ENCODE assay signal across 8 cellular contexts in the genomic region with DNA sequence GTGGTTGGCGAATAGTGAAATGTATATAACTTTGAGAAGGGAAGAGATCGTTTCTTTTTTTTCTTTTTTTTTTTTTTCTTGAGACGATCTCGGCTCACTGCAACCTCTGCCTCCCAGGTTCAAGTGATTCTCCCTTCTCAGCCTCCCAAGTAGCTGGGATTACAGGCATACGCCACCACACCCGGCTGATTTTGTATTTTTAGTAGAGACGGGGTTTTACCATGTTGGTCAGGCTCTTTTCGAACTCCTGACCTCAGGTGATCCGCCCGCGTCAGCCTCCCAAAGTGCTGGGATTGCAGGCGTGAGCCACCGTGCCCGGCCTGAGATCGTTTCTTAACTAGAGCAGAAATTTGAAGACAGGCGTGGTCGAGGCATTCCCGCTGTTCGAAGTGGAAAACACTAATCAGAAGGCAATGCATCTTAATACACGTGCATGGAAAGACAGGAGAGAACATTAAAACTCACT. TPM values are rescaled to one million over a fixed set of nuclear protein-coding genes. Genes with fewer than 3 reads are reported as not detected.
DNase-seq lines count a peak whose midpoint lies in the region; ATAC-seq, FAIRE-seq and TF ChIP-seq lines count a peak whose summit lies in the region.
"Not testable (repeated sequence)": the region's sequence is repeated elsewhere in the genome, so short reads cannot be mapped to it uniquely, and the experiment has no call there.

No MANE protein-coding gene starts in this region.

- H2AFZ ChIP-seq in H1 (ENCODE audit: low read length) = not testable (repeated sequence)

- 83% methylated on average over 17 of the region's 20 CpGs; no CpG with 5 or more reads in 1 of the 2 experiments for WGBS in H1 (ENCODE audit: extremely low coverage in 1 of 2, insufficient coverage in 1 of 2, insufficient read length in 1 of 2, insufficient replicate concordance in 2 of 2, low coverage in 1 of 2, low lambda C conversion rate in 2 of 2, missing lambda C conversion rate in 1 of 2), 2 experiments
- 7 to 30% (median 19%) methylated on average over 20 of the region's 20 CpGs for WGBS in stomach, 5 donors

- H2BK120ac ChIP-seq in H1 (replicated peaks; ENCODE audit: low read depth, low read length) = not testable (repeated sequence)

- not testable (repeated sequence) for H3K4ac ChIP-seq in H1 (replicated peaks; ENCODE audit: insufficient read length, low read depth, low read length)

- H3K23me2 ChIP-seq in H1 (ENCODE audit: low read depth, low read length) = not testable (repeated sequence)

- H3K4me1 Mint-ChIP-seq in CD4-positive, CD25-positive, alpha-beta regulatory T cell = peaks cover 8 to 39% (median 23%) of the 10 kb centered on the region in 4 donors
- H3K4me1 Mint-ChIP-seq in activated naive CD4-positive, alpha-beta T cell treated with anti-CD3 and anti-CD28 coated beads, Interleukin-2, amount 50 U/mL, for 24 hours = peaks cover 40% of the 10 kb centered on the region
- H3K4me1 Mint-ChIP-seq in nephron progenitor cell = peaks cover 53% of the 10 kb centered on the region

- H3K79me2 ChIP-seq in H1 (ENCODE audit: control insufficient read depth in 1 of 2, insufficient read depth in 2 of 2, low read length in 2 of 2) = peaks cover 0 to 17% of the 10 kb centered on the region in 2 experiments; a peak in 2 of 4 replicates

- not testable (repeated sequence) for H3K14ac ChIP-seq in H1 (ENCODE audit: insufficient read length)

- H4K5ac ChIP-seq in H1 (ENCODE audit: insufficient read length, low read depth, low read length) = peak overlapping the region; percentile 15

- not testable (repeated sequence) for H3K9me3 ChIP-seq in CD4-positive, CD25-positive, alpha-beta regulatory T cell (ENCODE audit: control insufficient read depth in 2 of 2, low read length in 2 of 2); H1 (ENCODE audit: insufficient read depth in 2 of 2, low read depth in 1 of 2, low read length in 1 of 2); iPS-18c (ENCODE audit: control insufficient read depth, insufficient read depth, low read length); stomach

- peak overlapping the region; percentile 1 for H3K56ac ChIP-seq in H1 (replicated peaks; ENCODE audit: insufficient read length, low read depth, low read length)

- not testable (repeated sequence) for H3K79me1 ChIP-seq in H1 (ENCODE audit: low read depth, low read length)

- not testable (repeated sequence) for H3K27me3 Mint-ChIP-seq in CD4-positive, CD25-positive, alpha-beta regulatory T cell; activated naive CD4-positive, alpha-beta T cell treated with anti-CD3 and anti-CD28 coated beads, Interleukin-2, amount 50 U/mL, for 24 hours
- H3K27me3 Mint-ChIP-seq in nephron progenitor cell (ENCODE audit: low read depth, poor library complexity) = peaks cover 12% of the 10 kb centered on the region

- H2BK15ac ChIP-seq in H1 (ENCODE audit: low read length) = not testable (repeated sequence)

- peak overlapping the region; percentile 32 to 95 (median 90) for H3K27ac Mint-ChIP-seq in CD4-positive, CD25-positive, alpha-beta regulatory T cell
- peak overlapping the region; percentile 92 for H3K27ac Mint-ChIP-seq in activated naive CD4-positive, alpha-beta T cell treated with anti-CD3 and anti-CD28 coated beads, Interleukin-2, amount 50 U/mL, for 24 hours
- H3K27ac Mint-ChIP-seq in nephron progenitor cell = peak overlapping the region; percentile 65

- H4K91ac ChIP-seq in H1 (replicated peaks; ENCODE audit: insufficient read length, low read length) = not testable (repeated sequence)

- H3K4me3 Mint-ChIP-seq in CD4-positive, CD25-positive, alpha-beta regulatory T cell = peak overlapping the region; percentile 98 to 99 (median 99)
- H3K4me3 Mint-ChIP-seq in activated naive CD4-positive, alpha-beta T cell treated with anti-CD3 and anti-CD28 coated beads, Interleukin-2, amount 50 U/mL, for 24 hours = peak overlapping the region; percentile 97
- H3K4me3 Mint-ChIP-seq in nephron progenitor cell = peak overlapping the region; percentile 86

- not testable (repeated sequence) for FAIRE-seq in H1 (lab: Jason Lieb, UNC)

- intact Hi-C loops in stomach (cut with DNase I; ENCODE audit: low total_unique reads) = not testable (repeated sequence)

- not testable (repeated sequence) for H2BK12ac ChIP-seq in H1 (ENCODE audit: low read depth, low read length)

- H3K9me3 Mint-ChIP-seq in CD4-positive, CD25-positive, alpha-beta regulatory T cell; activated naive CD4-positive, alpha-beta T cell treated with anti-CD3 and anti-CD28 coated beads, Interleukin-2, amount 50 U/mL, for 24 hours; nephron progenitor cell: not testable (repeated sequence)

- not testable (repeated sequence) for H3K18ac ChIP-seq in H1 (ENCODE audit: extremely low read depth, low read length)

- not testable (repeated sequence) for H3K36me3 ChIP-seq in CD4-positive, CD25-positive, alpha-beta regulatory T cell (ENCODE audit: control insufficient read depth, insufficient read depth, low read length); H1 (ENCODE audit: control insufficient read depth in 2 of 4, insufficient read depth in 4 of 4, low read length in 3 of 4); stomach

- not testable (repeated sequence) for H3K23ac ChIP-seq in H1 (ENCODE audit: insufficient read length)

- ATAC-seq in CD4-positive, CD25-positive, alpha-beta regulatory T cell (ENCODE audit: low read depth in 2 of 2) = not testable (repeated sequence)

- not testable (repeated sequence) for H3K9ac ChIP-seq in H1 (replicated peaks in 1 of 4; ENCODE audit: extremely low read depth in 1 of 4, low read depth in 3 of 4, low read length in 3 of 4)

- DNase-seq in CD4-positive, CD25-positive, alpha-beta regulatory T cell; Jurkat, Clone E6-1 (ENCODE audit: low read depth, low spot score); H1 (ENCODE audit: low read depth in 1 of 2, low spot score in 2 of 2); nephron progenitor cell; stomach: not testable (repeated sequence)
- DNase-seq in SW480 (ENCODE audit: low spot score) = peak; percentile 11

- POLR2A ChIA-PET in H1 (lab: Charles Lee; ENCODE audit: partially characterized antibody) = interaction anchor here (1.0 to 1.1 kb wide), 2 partner anchors 51 to 67 kb away, joined by 3 to 9 read pairs; a partner anchor contains a TSS

- H3K4me1 ChIP-seq in CD4-positive, CD25-positive, alpha-beta regulatory T cell (ENCODE audit: control insufficient read depth, insufficient read depth, low read length, poor library complexity, severe bottlenecking) = peaks cover 35% of the 10 kb centered on the region
- H3K4me1 ChIP-seq in H1 (replicated peaks in 1 of 4; ENCODE audit: control insufficient read depth in 3 of 4, insufficient read depth in 4 of 4, low read length in 3 of 4) (peaks cover 0 to 12% (median 2%) of the 10 kb centered on the region in 4 experiments; a peak in 4 of 7 replicates), stomach (peaks cover 14 to 48% (median 33%) of the 10 kb centered on the region in 4 donors)

- H3K27me3 ChIP-seq in CD4-positive, CD25-positive, alpha-beta regulatory T cell (ENCODE audit: control insufficient read depth, insufficient read depth, low read length); H1 (replicated peaks in 1 of 4; ENCODE audit: control insufficient read depth in 3 of 4, extremely low read depth in 1 of 4, insufficient read depth in 3 of 4, low read length in 3 of 4); stomach: not testable (repeated sequence)

- H3K27ac ChIP-seq in CD4-positive, CD25-positive, alpha-beta regulatory T cell (ENCODE audit: insufficient read depth, low read length, poor library complexity, severe bottlenecking) = peak overlapping the region; percentile 60
- not testable (repeated sequence) for H3K27ac ChIP-seq in H1 (ENCODE audit: low read depth, low read length)
- peak overlapping the region; percentile 89 to 98 (median 93) for H3K27ac ChIP-seq in stomach

- TF ChIP-seq RAD21 in H1 (IDR thresholded peaks at IDR 0.05 in 1 of 2, conservative IDR thresholded peaks at IDR 0.05 in 1 of 2; ENCODE audit: low read depth in 2 of 2, low read length in 2 of 2) = not testable (repeated sequence)

- H4K8ac ChIP-seq in H1 (ENCODE audit: extremely low read depth, insufficient read depth, low read length) = not testable (repeated sequence)

- not testable (repeated sequence) for TF ChIP-seq POLR2A in H1 (IDR thresholded peaks at IDR 0.05; ENCODE audit: control extremely low read depth in 1 of 2, low read depth in 2 of 2, low read length in 2 of 2); stomach (IDR thresholded peaks at IDR 0.05)

- not testable (repeated sequence) for TF ChIP-seq CTCF in H1 (IDR thresholded peaks at IDR 0.05; ENCODE audit: control extremely low read depth in 1 of 3, insufficient read depth in 1 of 3, low read depth in 1 of 3, low read length in 3 of 3); nephron progenitor cell (IDR thresholded peaks at IDR 0.05); stomach (IDR thresholded peaks at IDR 0.05)

- H2BK20ac ChIP-seq in H1 (ENCODE audit: low read length) = not testable (repeated sequence)

- not testable (repeated sequence) for H3K36me3 Mint-ChIP-seq in CD4-positive, CD25-positive, alpha-beta regulatory T cell; activated naive CD4-positive, alpha-beta T cell treated with anti-CD3 and anti-CD28 coated beads, Interleukin-2, amount 50 U/mL, for 24 hours; nephron progenitor cell (ENCODE audit: low read depth)

- H2AK5ac ChIP-seq in H1 (ENCODE audit: low read depth, low read length) = not testable (repeated sequence)

- H4K20me1 ChIP-seq in H1 (replicated peaks in 1 of 2; ENCODE audit: control insufficient read depth in 1 of 2, insufficient read depth in 2 of 2, low read length in 2 of 2) = not testable (repeated sequence)

- not testable (repeated sequence) for H2BK5ac ChIP-seq in H1 (ENCODE audit: low read depth, low read length)

- peak overlapping the region; percentile 75 for H3K4me3 ChIP-seq in CD4-positive, CD25-positive, alpha-beta regulatory T cell (ENCODE audit: low read depth, low read length)
- peak overlapping the region; percentile 69 for H3K4me3 ChIP-seq in Jurkat, Clone E6-1 (ENCODE audit: low read length)
- H3K4me3 ChIP-seq in H1 (ENCODE audit: extremely low read depth in 1 of 4, insufficient read depth in 2 of 4, low read depth in 3 of 4, low read length in 4 of 4) (peak overlapping the region; percentile 75 to 91 (median 76)), iPS-18c (ENCODE audit: insufficient read depth, low read depth, low read length) (peak overlapping the region; percentile 72), stomach (peak overlapping the region; percentile 95 to 97 (median 96))

- peak overlapping the region; percentile 71 to 76 for H3K4me2 ChIP-seq in H1 (ENCODE audit: insufficient read depth in 1 of 2, low read depth in 2 of 2, low read length in 2 of 2)

- CTCF ChIA-PET in H1 (lab: Charles Lee; ENCODE audit: partially characterized antibody) = interaction anchor here (0.6 to 2.5 kb wide), 6 partner anchors 19 to 135 kb away, joined by 3 to 14 read pairs (median 3); a partner anchor contains a TSS

- TF ChIP-seq EP300 in H1 (IDR thresholded peaks at IDR 0.05; ENCODE audit: borderline replicate concordance in 1 of 2, low read depth in 2 of 2, low read length in 2 of 2); stomach (IDR thresholded peaks at IDR 0.05): not testable (repeated sequence)

RNA-seq across cellular contexts. Expression of a gene that starts 0.9 kb away (rescaled TPM):
- total RNA-seq in CD4-positive, CD25-positive, alpha-beta regulatory T cell = 17.1 TPM
- 10 to 100 TPM; 10.5 to 20.0 (median 16.2) TPM for polyA plus RNA-seq in CD4-positive, CD25-positive, alpha-beta regulatory T cell
- 59.2 TPM for polyA plus RNA-seq in Jurkat, Clone E6-1 (2012; ENCODE audit: insufficient read depth, insufficient read length)
- total RNA-seq in H1 (2021; fragmentation: NEBNext Ultra II Directional; extraction: Animal tissue kit (Norgen Biotek cat#: 25700)) = 8.1 and 11.9 TPM in 2 replicates
- polyA plus RNA-seq in H1 (2011; rRNA removed) = 2.6 and 3.6 TPM in 2 replicates
- polyA plus RNA-seq in H1 (2011; cell fraction: cytosol; rRNA removed) = 3.5 TPM
- 9.9 TPM for polyA plus RNA-seq in H1 (2011; cell fraction: nucleus; rRNA removed)
- polyA plus RNA-seq in H1 (2012, experiment 1 of 2) = 4.1 to 6.5 TPM (median 5.6 TPM) in 4 replicates
- polyA plus RNA-seq in H1 (2012, experiment 2 of 2) = 0.83 TPM
- 6.0 TPM for polyA plus RNA-seq in H1 (2013, experiment 1 of 2)
- polyA plus RNA-seq in H1 (2013, experiment 2 of 2) = 5.6 TPM
- 6.9 and 10.7 TPM in 2 replicates for polyA minus RNA-seq in H1 (2011; rRNA and poly(A)+ RNA removed)
- polyA minus RNA-seq in H1 (2011; cell fraction: cytosol; rRNA and poly(A)+ RNA removed) = 4.6 TPM
- 10.9 TPM for polyA minus RNA-seq in H1 (2011; cell fraction: nucleus; rRNA and poly(A)+ RNA removed)
- 10 to 100 TPM in 4 of 5 donors, 1 to 10 TPM in 1; 3.5 to 24.2 (median 19.7) TPM for total RNA-seq in stomach
- polyA plus RNA-seq in stomach = 1 to 10 TPM; 2.7 to 7.1 (median 3.2) TPM

RNA-seq across cellular contexts. Expression of a gene that starts 51.2 kb away (rescaled TPM):
- total RNA-seq in CD4-positive, CD25-positive, alpha-beta regulatory T cell = 33.1 TPM
- polyA plus RNA-seq in CD4-positive, CD25-positive, alpha-beta regulatory T cell = 10 to 100 TPM; 12.2 to 20.9 (median 15.5) TPM
- polyA plus RNA-seq in Jurkat, Clone E6-1 (2012; ENCODE audit: insufficient read depth, insufficient read length) = 40.8 TPM
- total RNA-seq in H1 (2021; fragmentation: NEBNext Ultra II Directional; extraction: Animal tissue kit (Norgen Biotek cat#: 25700)) = 67.6 and 72.1 TPM in 2 replicates
- polyA plus RNA-seq in H1 (2011; rRNA removed) = 20.6 and 21.2 TPM in 2 replicates
- 21.4 TPM for polyA plus RNA-seq in H1 (2011; cell fraction: cytosol; rRNA removed)
- polyA plus RNA-seq in H1 (2011; cell fraction: nucleus; rRNA removed) = 54.9 TPM
- polyA plus RNA-seq in H1 (2012, experiment 1 of 2) = 23.6 to 33.8 TPM (median 29.6 TPM) in 4 replicates
- polyA plus RNA-seq in H1 (2012, experiment 2 of 2) = 3.7 TPM
- 24.7 TPM for polyA plus RNA-seq in H1 (2013, experiment 1 of 2)
- polyA plus RNA-seq in H1 (2013, experiment 2 of 2) = 23.2 TPM
- polyA minus RNA-seq in H1 (2011; rRNA and poly(A)+ RNA removed) = 56.7 and 83.9 TPM in 2 replicates
- polyA minus RNA-seq in H1 (2011; cell fraction: cytosol; rRNA and poly(A)+ RNA removed) = 29.9 TPM
- polyA minus RNA-seq in H1 (2011; cell fraction: nucleus; rRNA and poly(A)+ RNA removed) = 39.1 TPM
- 10 to 100 TPM; 13.2 to 74.7 (median 27.2) TPM for total RNA-seq in stomach
- 10 to 100 TPM in 1 of 3 donors, 1 to 10 TPM in 2; 5.5 to 11.0 (median 7.8) TPM for polyA plus RNA-seq in stomach
